19 cellular contexts compared by ENCODE assay signal in genomic region chr1:112399456-112399855, GRCh38. TPM values are rescaled to one million over a fixed set of nuclear protein-coding genes. Genes with fewer than 3 reads are reported as not detected.
DNase-seq lines count a peak whose midpoint lies in the region; ATAC-seq and TF ChIP-seq lines count a peak whose summit lies in the region.
"Had no signal": no experiment of that assay in that cellular context is flagged by ENCODE, and none has a peak within 500 bp of the region (broad histone marks: within the 10 kb centered on the region; RNA-seq: fewer than 3 reads in every experiment).

No MANE protein-coding gene starts in this region.

- peak; percentile 36 for ATAC-seq in HG03342 (IDR thresholded peaks at IDR 0.05; ENCODE audit: unreplicated experiment)
- no peak for ATAC-seq in omental fat pad (ENCODE audit: low FRiP score)
- ATAC-seq: A549 had no signal

- peak overlapping the region; percentile 16 for H3K27ac Mint-ChIP-seq in activated T-helper 2 cell treated with anti-CD3 and anti-CD28 coated beads, Interferon-gamma antibody, Interleukin-2, Interleukin-4, amounts not matched to agents 10 μg/mL and 5 μg/mL and 100 μg/mL, durations not matched to agents 14 hours and 24 hours and 36 hours

- peak overlapping the region in 2 of 59 donors; percentile 23 to 30 for H3K27ac ChIP-seq in dorsolateral prefrontal cortex
- H3K27ac ChIP-seq: A549, C4-2B, Peyer's patch, thoracic aorta had no signal

- TF ChIP-seq CTCF in dorsolateral prefrontal cortex (IDR thresholded peaks at IDR 0.05 in 54 of 56, conservative IDR thresholded peaks at IDR 0.05 in 2 of 56; ENCODE audit: low read depth in 1 of 56, partially characterized antibody in 56 of 56) = no peak
- no peak for TF ChIP-seq CTCF in omental fat pad (IDR thresholded peaks at IDR 0.05)

- H3K27me3 Mint-ChIP-seq in activated T-helper 2 cell treated with anti-CD3 and anti-CD28 coated beads, Interferon-gamma antibody, Interleukin-2, Interleukin-4, amounts not matched to agents 10 μg/mL and 5 μg/mL and 100 μg/mL, durations not matched to agents 14 hours and 24 hours and 36 hours (ENCODE audit: low read depth) = peaks cover 8% of the 10 kb centered on the region

- H3K4me3 Mint-ChIP-seq in activated T-helper 2 cell treated with anti-CD3 and anti-CD28 coated beads, Interferon-gamma antibody, Interleukin-2, Interleukin-4, amounts not matched to agents 10 μg/mL and 5 μg/mL and 100 μg/mL, durations not matched to agents 14 hours and 24 hours and 36 hours (ENCODE audit: low read depth) = no peak overlapping the region

- H3K36me3 Mint-ChIP-seq in activated T-helper 2 cell treated with anti-CD3 and anti-CD28 coated beads, Interferon-gamma antibody, Interleukin-2, Interleukin-4, amounts not matched to agents 10 μg/mL and 5 μg/mL and 100 μg/mL, durations not matched to agents 14 hours and 24 hours and 36 hours (ENCODE audit: low read depth) = no peaks in the 10 kb centered on the region

- H3K4me1 Mint-ChIP-seq in activated T-helper 2 cell treated with anti-CD3 and anti-CD28 coated beads, Interferon-gamma antibody, Interleukin-2, Interleukin-4, amounts not matched to agents 10 μg/mL and 5 μg/mL and 100 μg/mL, durations not matched to agents 14 hours and 24 hours and 36 hours (ENCODE audit: low read depth) = peaks cover 22% of the 10 kb centered on the region

- H3K27me3 ChIP-seq in dorsolateral prefrontal cortex = no peaks in the 10 kb centered on the region
- H3K27me3 ChIP-seq: Peyer's patch had no signal

- H3K9me3 Mint-ChIP-seq in activated T-helper 2 cell treated with anti-CD3 and anti-CD28 coated beads, Interferon-gamma antibody, Interleukin-2, Interleukin-4, amounts not matched to agents 10 μg/mL and 5 μg/mL and 100 μg/mL, durations not matched to agents 14 hours and 24 hours and 36 hours = no peaks in the 10 kb centered on the region

- intact Hi-C loops in activated T-helper 2 cell treated with anti-CD3 and anti-CD28 coated beads, Interferon-gamma antibody, Interleukin-2, Interleukin-4, amounts not matched to agents 10 μg/mL and 5 μg/mL and 100 μg/mL, durations not matched to agents 14 hours and 24 hours and 36 hours (cut with micrococcal nuclease) = loop anchor here (5.0 to 10.0 kb wide), 3 partner anchors 108 to 995 kb away; partner anchors contain the start of genes MAGI3 and WNT2B
- intact Hi-C loops in dorsolateral prefrontal cortex (cut with DNase I) = loop anchor here in 1 of 2 donors (5.0 to 10.0 kb wide), 2 partner anchors 303 to 405 kb away; no protein-coding TSS in a partner anchor

- H3K4me3 ChIP-seq in GM08714 (ENCODE audit: low read length) (peak overlapping the region; percentile 36; the same call in 1 of the 2 replicates), dorsolateral prefrontal cortex (peak overlapping the region in 6 of 59 donors; percentile 5 to 97 (median 22))
- H3K4me3 ChIP-seq: A549, Peyer's patch, thoracic aorta had no signal

- DNase-seq in activated T-helper 2 cell treated with anti-CD3 and anti-CD28 coated beads, Interferon-gamma antibody, Interleukin-2, Interleukin-4, amounts not matched to agents 10 μg/mL and 5 μg/mL and 100 μg/mL, durations not matched to agents 14 hours and 24 hours and 36 hours (ENCODE audit: low spot score) = no peak
- DNase-seq in lung microvascular endothelial cell (ENCODE audit: low read depth in 2 of 2) (peak; percentile 65 to 81), NK-92 (lab: John Stamatoyannopoulos, UW; ENCODE audit: unreplicated experiment) (no peak), dorsolateral prefrontal cortex (no peak), omental fat pad (ENCODE audit: low spot score) (no peak), DMS 273 treated with DMSO at 0.1 percent for 48 hours (lab: John Stamatoyannopoulos, UW) (no peak)
- DNase-seq: activated CD4-positive, alpha-beta T cell treated with anti-CD3 and anti-CD28 coated beads for 48 hours; activated gamma-delta T cell treated with Interleukin-2 at 50 U/mL for 16 hours; central memory CD4-positive, alpha-beta T cell; DMS53; kidney glomerular epithelial cell; mesendoderm; NCI-H1417; Peyer's patch had no signal

RNA-seq across cellular contexts. Expression of gene CTTNBP2NL, which starts 3.4 kb away (rescaled TPM):
- total RNA-seq in activated T-helper 2 cell treated with anti-CD3 and anti-CD28 coated beads, Interferon-gamma antibody, Interleukin-2, Interleukin-4, amounts not matched to agents 10 μg/mL and 5 μg/mL and 100 μg/mL, durations not matched to agents 14 hours and 24 hours and 36 hours = 5.7 and 7.1 TPM in 2 replicates
- 12.6 and 16.9 TPM in 2 replicates for total RNA-seq in lung microvascular endothelial cell
- 10 to 100 TPM; 24.0 to 48.1 (median 32.7) TPM for total RNA-seq in dorsolateral prefrontal cortex
- total RNA-seq in omental fat pad = 10 to 100 TPM; 23.0 to 58.3 (median 31.5) TPM

Comparison
In these comparisons a context has a peak if more than half of its experiments do, and no peak if none do; other contexts are left out.
1. DNase-seq: peak in lung microvascular endothelial cell (2 of 2); none in activated T-helper 2 cell treated with anti-CD3 and anti-CD28 coated beads, Interferon-gamma antibody, Interleukin-2, Interleukin-4, amounts not matched to agents 10 μg/mL and 5 μg/mL and 100 μg/mL, durations not matched to agents 14 hours and 24 hours and 36 hours (single experiment), NK-92 (single experiment), dorsolateral prefrontal cortex (0 of 10), omental fat pad (single experiment) and DMS 273 treated with DMSO at 0.1 percent for 48 hours (single experiment).